In the genomic region with DNA sequence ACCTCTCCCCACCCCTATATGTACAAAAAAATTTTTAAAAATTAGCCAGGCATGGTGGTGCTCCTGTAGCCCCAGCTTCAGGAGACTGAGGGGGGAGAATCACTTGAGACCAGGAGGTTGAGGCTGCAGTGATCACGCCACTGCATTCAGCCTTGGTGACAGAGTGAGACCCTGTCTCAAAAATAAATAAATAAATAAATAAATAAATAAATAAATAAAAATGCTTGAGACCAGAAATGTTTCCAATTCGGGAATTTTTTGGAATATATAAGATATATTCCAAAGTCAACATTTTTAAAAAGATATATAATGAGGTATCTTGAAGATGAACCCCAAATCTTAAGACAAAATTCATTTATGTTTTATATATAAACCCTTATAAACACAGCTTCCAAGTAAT, we compare ENCODE assay signal across 2 cellular contexts.
TF ChIP-seq lines count a peak whose summit lies in the region.

No MANE protein-coding gene starts in this region.

TF ChIP-seq in A549, 52 proteins besides CTCF, POLR2A, EP300 and RAD21:
- TF ChIP-seq ZC3H11A (IDR thresholded peaks at IDR 0.05) (peak; percentile 75), CBX2 (IDR thresholded peaks at IDR 0.05; ENCODE audit: borderline replicate concordance, low read depth) (no peak), FOSL2 (IDR thresholded peaks at IDR 0.05) (no peak), FOSL2 (CRISPR knock-in tag; IDR thresholded peaks at IDR 0.05) (no peak), TP53 (CRISPR knock-in tag; IDR thresholded peaks at IDR 0.05) (no peak), GATA3 (IDR thresholded peaks at IDR 0.05; ENCODE audit: borderline replicate concordance) (no peak), MAZ (IDR thresholded peaks at IDR 0.05; ENCODE audit: borderline replicate concordance, low read depth, low read length) (no peak)

TF ChIP-seq in H1, 55 proteins besides CTCF, POLR2A, EP300 and RAD21:
- TF ChIP-seq ASH2L (IDR thresholded peaks at IDR 0.05; ENCODE audit: low read length): no peak
- no peak for TF ChIP-seq CTBP2 (IDR thresholded peaks at IDR 0.05; ENCODE audit: borderline replicate concordance, insufficient read depth, insufficient read length, low read length)
- TF ChIP-seq, protein P1, sequence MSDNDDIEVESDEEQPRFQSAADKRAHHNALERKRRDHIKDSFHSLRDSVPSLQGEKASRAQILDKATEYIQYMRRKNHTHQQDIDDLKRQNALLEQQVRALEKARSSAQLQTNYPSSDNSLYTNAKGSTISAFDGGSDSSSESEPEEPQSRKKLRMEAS (IDR thresholded peaks at IDR 0.05): no peak
- TF ChIP-seq, protein P2, sequence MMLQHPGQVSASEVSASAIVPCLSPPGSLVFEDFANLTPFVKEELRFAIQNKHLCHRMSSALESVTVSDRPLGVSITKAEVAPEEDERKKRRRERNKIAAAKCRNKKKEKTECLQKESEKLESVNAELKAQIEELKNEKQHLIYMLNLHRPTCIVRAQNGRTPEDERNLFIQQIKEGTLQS (IDR thresholded peaks at IDR 0.05; ENCODE audit: insufficient read depth, low read depth, low read length): no peak
- no peak for TF ChIP-seq FOSL1 (IDR thresholded peaks at IDR 0.05; ENCODE audit: insufficient read depth, low read depth, low read length)
- TF ChIP-seq CHD1 (IDR thresholded peaks at IDR 0.05; ENCODE audit: low read depth, low read length): no peak
- no peak for TF ChIP-seq SP4 (IDR thresholded peaks at IDR 0.05; ENCODE audit: low read length)
- TF ChIP-seq MAFK (IDR thresholded peaks at IDR 0.05; ENCODE audit: low read depth, low read length): no peak
- no peak for TF ChIP-seq TBP (IDR thresholded peaks at IDR 0.05; ENCODE audit: low read depth, low read length)
- TF ChIP-seq, protein P3, sequence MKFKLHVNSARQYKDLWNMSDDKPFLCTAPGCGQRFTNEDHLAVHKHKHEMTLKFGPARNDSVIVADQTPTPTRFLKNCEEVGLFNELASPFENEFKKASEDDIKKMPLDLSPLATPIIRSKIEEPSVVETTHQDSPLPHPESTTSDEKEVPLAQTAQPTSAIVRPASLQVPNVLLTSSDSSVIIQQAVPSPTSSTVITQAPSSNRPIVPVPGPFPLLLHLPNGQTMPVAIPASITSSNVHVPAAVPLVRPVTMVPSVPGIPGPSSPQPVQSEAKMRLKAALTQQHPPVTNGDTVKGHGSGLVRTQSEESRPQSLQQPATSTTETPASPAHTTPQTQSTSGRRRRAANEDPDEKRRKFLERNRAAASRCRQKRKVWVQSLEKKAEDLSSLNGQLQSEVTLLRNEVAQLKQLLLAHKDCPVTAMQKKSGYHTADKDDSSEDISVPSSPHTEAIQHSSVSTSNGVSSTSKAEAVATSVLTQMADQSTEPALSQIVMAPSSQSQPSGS (IDR thresholded peaks at IDR 0.05; ENCODE audit: low read length): no peak
- TF ChIP-seq PHF8 (conservative IDR thresholded peaks at IDR 0.05; ENCODE audit: low read depth, low read length): no peak
- TF ChIP-seq KDM1A (IDR thresholded peaks at IDR 0.05; ENCODE audit: borderline replicate concordance, low read length): no peak
- TF ChIP-seq CHD2 (IDR thresholded peaks at IDR 0.05; ENCODE audit: low read length): no peak
